In genomic region chr21:35838350-35838749, GRCh38 we compare ENCODE assay signal across 17 cellular contexts.
DNase-seq lines count a peak whose midpoint lies in the region; ATAC-seq and TF ChIP-seq lines count a peak whose summit lies in the region.
"Had no signal": no experiment of that assay in that cellular context is flagged by ENCODE, and none has a peak within 500 bp of the region (broad histone marks: within the 10 kb centered on the region; RNA-seq: fewer than 3 reads in every experiment).

No MANE protein-coding gene starts in this region.

- H2BK120ac ChIP-seq in IMR-90 (ENCODE audit: low read depth, low read length) = 0 out of 2 replicates have a peak overlapping the region, but pooled peaks have one; percentile 44

- H4K8ac ChIP-seq in IMR-90 (ENCODE audit: low read depth in 2 of 2, low read length in 2 of 2) = no peak overlapping the region

- peak overlapping the region; percentile 7; the same call in 1 of the 2 replicates for H3K4ac ChIP-seq in IMR-90 (ENCODE audit: low read depth, low read length)

- H3K27me3 Mint-ChIP-seq in endodermal cell (ENCODE audit: insufficient read depth) (peaks cover 13% of the 10 kb centered on the region), immature natural killer cell (ENCODE audit: low read depth in 3 of 3) (peaks cover 0 to 5% (median 3%) of the 10 kb centered on the region in 3 donors)

- peak; percentile 82 for DNase-seq in DND-41
- DNase-seq in IMR-90 = no peak
- peak; percentile 23 for DNase-seq in endodermal cell
- no peak for DNase-seq in sciatic nerve (ENCODE audit: low spot score)
- DNase-seq in immature natural killer cell = no peak
- DNase-seq in NCI-H82 treated with DMSO at 0.1 percent for 48 hours (lab: John Stamatoyannopoulos, UW; ENCODE audit: unreplicated experiment) = no peak
- DNase-seq: ACHN, BE2C, C1 segment of cervical spinal cord, COR-L47, DMS 273 treated with DMSO at 0.1 percent for 48 hours, DMS53, H9 had no signal

- no peak overlapping the region for H2AK9ac ChIP-seq in IMR-90 (replicated peaks; ENCODE audit: low read depth, low read length, poor library complexity)

- dilution Hi-C loops in IMR-90 (cut with HindIII; ENCODE audit: low sequenced_read_pairs, unreplicated experiment) = no loop called here

- H3K27ac ChIP-seq in DND-41 (ENCODE audit: low read length) = peak overlapping the region; percentile 64
- no peak overlapping the region for H3K27ac ChIP-seq in IMR-90 (ENCODE audit: insufficient read depth, low read length)
- no peak overlapping the region for H3K27ac ChIP-seq in endodermal cell (ENCODE audit: low read depth, low read length)

- TF ChIP-seq RAD21 in IMR-90 (IDR thresholded peaks at IDR 0.05; ENCODE audit: low read length) = no peak

- H3K4me3 ChIP-seq in DND-41 (ENCODE audit: low read depth in 1 of 2, low read length in 2 of 2) (no peak overlapping the region), IMR-90 (ENCODE audit: insufficient read depth, low read depth, low read length) (no peak overlapping the region), endodermal cell (ENCODE audit: low read length) (no peak overlapping the region)

- BruUV-seq in IMR-90 (replicated peaks; lab: Mats Ljungman, UMichigan) = no TSS peak

- no peaks in the 10 kb centered on the region for H3K36me3 ChIP-seq in DND-41 (ENCODE audit: insufficient read depth, low read length)
- no peaks in the 10 kb centered on the region for H3K36me3 ChIP-seq in IMR-90 (ENCODE audit: control insufficient read depth, insufficient read depth, low read length)
- H3K36me3 ChIP-seq in endodermal cell (ENCODE audit: control insufficient read depth, insufficient read depth, low read length) = no peaks in the 10 kb centered on the region
- H3K36me3 ChIP-seq: BE2C had no signal

- TF ChIP-seq POLR2A in IMR-90 (IDR thresholded peaks at IDR 0.05; ENCODE audit: low read depth, low read length) = no peak

- peak; percentile 89 for ATAC-seq in DND-41 (ENCODE audit: insufficient read depth, low read depth)
- no peak for ATAC-seq in IMR-90 (ENCODE audit: low read depth)
- ATAC-seq in sciatic nerve = peak; percentile 6
- no peak for ATAC-seq in GM18502 (IDR thresholded peaks at IDR 0.05; ENCODE audit: poor library complexity, unreplicated experiment)
- ATAC-seq: HepG2 had no signal

- H3K4me3 Mint-ChIP-seq in endodermal cell = no peak overlapping the region
- H3K4me3 Mint-ChIP-seq in immature natural killer cell = no peak overlapping the region
- H3K4me3 Mint-ChIP-seq: CD4-positive, CD25-positive, alpha-beta regulatory T cell; CD8-positive, alpha-beta memory T cell; H9 had no signal

- peak overlapping the region; percentile 47; the same call in 1 of the 2 replicates for H3K23ac ChIP-seq in IMR-90 (ENCODE audit: low read depth, low read length)

- intact Hi-C loops in IMR-90 (cut with micrococcal nuclease) (no loop called here), sciatic nerve (cut with DNase I) (no loop called here)

- H4K5ac ChIP-seq in IMR-90 (ENCODE audit: low read depth, low read length) = no peak overlapping the region

- H3K9ac ChIP-seq in DND-41 (ENCODE audit: low read depth, low read length) (peak overlapping the region; percentile 11; the same call in 1 of the 2 replicates), IMR-90 (ENCODE audit: low read depth, low read length) (no peak overlapping the region), endodermal cell (ENCODE audit: extremely low read depth, low read length, poor library complexity, severe bottlenecking) (no peak overlapping the region)

- H3K27ac Mint-ChIP-seq in endodermal cell = no peak overlapping the region
- H3K27ac Mint-ChIP-seq in immature natural killer cell = no peak overlapping the region
- H3K27ac Mint-ChIP-seq: H9 had no signal

- H3K18ac ChIP-seq in IMR-90 (ENCODE audit: low read depth, low read length) = no peak overlapping the region

- peak overlapping the region; percentile 33; the same call in 1 of the 3 replicates for H2BK15ac ChIP-seq in IMR-90 (ENCODE audit: low read depth, low read length)

- H2BK5ac ChIP-seq in IMR-90 (ENCODE audit: low read depth, low read length, poor library complexity, severe bottlenecking) = no peak overlapping the region

- H3K79me2 ChIP-seq in DND-41 (ENCODE audit: insufficient read depth, low read length) = no peaks in the 10 kb centered on the region

- peaks cover 12% of the 10 kb centered on the region for H3K4me1 Mint-ChIP-seq in endodermal cell
- H3K4me1 Mint-ChIP-seq in immature natural killer cell = no peaks in the 10 kb centered on the region
- H3K4me1 Mint-ChIP-seq: CD8-positive, alpha-beta memory T cell had no signal

- H3K4me2 ChIP-seq in DND-41 (ENCODE audit: insufficient read depth, low read length) (0 out of 2 replicates have a peak overlapping the region, but pooled peaks have one; percentile 4), IMR-90 (ENCODE audit: low read depth, low read length) (no peak overlapping the region)

- no peaks in the 10 kb centered on the region for H3K9me3 ChIP-seq in DND-41 (ENCODE audit: insufficient read depth, low read length, severe bottlenecking)
- H3K9me3 ChIP-seq in IMR-90 (ENCODE audit: control insufficient read depth, insufficient read depth, low read length) = no peaks in the 10 kb centered on the region
- no peaks in the 10 kb centered on the region for H3K9me3 ChIP-seq in endodermal cell (ENCODE audit: control insufficient read depth, low read length)
- H3K9me3 ChIP-seq: BE2C had no signal

- H3K36me3 Mint-ChIP-seq in endodermal cell (ENCODE audit: low read depth) = no peaks in the 10 kb centered on the region
- no peaks in the 10 kb centered on the region for H3K36me3 Mint-ChIP-seq in immature natural killer cell
- H3K36me3 Mint-ChIP-seq: CD4-positive, CD25-positive, alpha-beta regulatory T cell; CD8-positive, alpha-beta memory T cell had no signal

- peak overlapping the region; percentile 9; the same call in 1 of the 2 replicates for H2BK20ac ChIP-seq in IMR-90 (ENCODE audit: low read depth, low read length)

- H3K79me1 ChIP-seq in IMR-90 (ENCODE audit: low read depth in 1 of 2, low read length in 2 of 2) = no peaks in the 10 kb centered on the region

- POLR2A ChIA-PET in IMR-90 (lab: Charles Lee; ENCODE audit: unreplicated experiment) = no interaction called here

- no CpG with 5 or more reads among the region's 1 CpG for WGBS in IMR-90 (ENCODE audit: extremely low coverage in 2 of 2, insufficient read length in 1 of 2), 2 experiments
- 87 to 100% methylated on average over 1 of the region's 1 CpG for WGBS in endodermal cell (ENCODE audit: insufficient coverage in 1 of 2, insufficient read length in 1 of 2), 2 experiments

- H3K4me1 ChIP-seq in DND-41 (ENCODE audit: insufficient read depth, low read length) (peaks cover 62% of the 10 kb centered on the region), IMR-90 (ENCODE audit: control insufficient read depth, insufficient read depth, low read length) (0 out of 2 replicates have a peak, but pooled peaks cover 2% of the 10 kb centered on the region), endodermal cell (ENCODE audit: control insufficient read depth, insufficient read depth, low read length) (peaks cover 2% of the 10 kb centered on the region)
- H3K4me1 ChIP-seq: BE2C had no signal

- no peak overlapping the region for H3K56ac ChIP-seq in IMR-90 (ENCODE audit: extremely low read depth, insufficient read depth, low read length)

- TF ChIP-seq CTCF in DND-41 (IDR thresholded peaks at IDR 0.05; ENCODE audit: borderline replicate concordance, extremely low read depth, low read length, poor library complexity, severe bottlenecking) = no peak
- no peak for TF ChIP-seq CTCF in IMR-90 (conservative IDR thresholded peaks at IDR 0.05; ENCODE audit: low read depth, low read length)
- no peak for TF ChIP-seq CTCF in endodermal cell (conservative IDR thresholded peaks at IDR 0.05)

- CTCF ChIA-PET in IMR-90 (lab: Yijun Ruan, JAX) = no interaction called here

- in situ Hi-C loops in IMR-90 (cut with MboI; ENCODE audit: low sequenced_read_pairs) = no loop called here

- H2AFZ ChIP-seq in DND-41 (ENCODE audit: low read depth, low read length) (no peak overlapping the region), IMR-90 (replicated peaks; ENCODE audit: low read length, poor library complexity) (no peak overlapping the region)

- H2AK5ac ChIP-seq in IMR-90 (ENCODE audit: low read depth, low read length) = peak overlapping the region; percentile 65; the same call in 1 of the 2 replicates

- no peaks in the 10 kb centered on the region for H4K20me1 ChIP-seq in DND-41 (ENCODE audit: insufficient read depth, low read length)
- no peaks in the 10 kb centered on the region for H4K20me1 ChIP-seq in IMR-90 (ENCODE audit: insufficient read depth, low read length)

- peaks cover 5% of the 10 kb centered on the region; the same call in 1 of the 2 replicates for H3K9me1 ChIP-seq in IMR-90 (ENCODE audit: insufficient read depth, low read length)

- H4K91ac ChIP-seq in IMR-90 (ENCODE audit: insufficient read depth, low read depth, low read length) = 0 out of 2 replicates have a peak overlapping the region, but pooled peaks have one; percentile 63

- no peaks in the 10 kb centered on the region for H3K27me3 ChIP-seq in DND-41 (ENCODE audit: insufficient read depth, low read length, poor library complexity)
- no peaks in the 10 kb centered on the region for H3K27me3 ChIP-seq in IMR-90 (ENCODE audit: control insufficient read depth, insufficient read depth, low read length)
- H3K27me3 ChIP-seq in endodermal cell (ENCODE audit: control insufficient read depth, insufficient read depth, low read length, poor library complexity, severe bottlenecking) = no peaks in the 10 kb centered on the region
- H3K27me3 ChIP-seq: BE2C had no signal

- 0 out of 2 replicates have a peak overlapping the region, but pooled peaks have one; percentile 57 for H3K14ac ChIP-seq in IMR-90 (replicated peaks; ENCODE audit: low read depth, low read length)

- H3K9me3 Mint-ChIP-seq in endodermal cell (peaks cover 2% of the 10 kb centered on the region), immature natural killer cell (no peaks in the 10 kb centered on the region)
- H3K9me3 Mint-ChIP-seq: CD4-positive, CD25-positive, alpha-beta regulatory T cell; CD8-positive, alpha-beta memory T cell; H9 had no signal

TF ChIP-seq in IMR-90, 13 proteins besides CTCF, POLR2A, EP300 and RAD21 (continues in another document):
- TF ChIP-seq FOS (IDR thresholded peaks at IDR 0.05; ENCODE audit: low read depth, low read length) (no peak), BHLHE40 (IDR thresholded peaks at IDR 0.05; ENCODE audit: low read depth, low read length) (no peak), CHD1 (IDR thresholded peaks at IDR 0.05; ENCODE audit: low read depth, low read length) (no peak), CEBPB (IDR thresholded peaks at IDR 0.05; ENCODE audit: low read depth, low read length) (no peak), RCOR1 (IDR thresholded peaks at IDR 0.05; ENCODE audit: insufficient replicate concordance, low read length) (no peak), RFX5 (IDR thresholded peaks at IDR 0.05; ENCODE audit: low read depth, low read length) (no peak), MXI1 (IDR thresholded peaks at IDR 0.05; ENCODE audit: borderline replicate concordance, low read depth, low read length) (no peak), MAFK (IDR thresholded peaks at IDR 0.05; ENCODE audit: low read depth, low read length) (no peak), MAZ (IDR thresholded peaks at IDR 0.05; ENCODE audit: borderline replicate concordance, low read depth, low read length) (no peak)

Comparison
In these comparisons a context has a peak if more than half of its experiments do, and no peak if none do; other contexts are left out.
1. ATAC-seq: peak in DND-41 (single experiment) and sciatic nerve (single experiment); none in IMR-90 (single experiment) and GM18502 (single experiment).
2. DNase-seq: peak in DND-41 (single experiment) and endodermal cell (single experiment); none in IMR-90 (single experiment), sciatic nerve (single experiment), immature natural killer cell (0 of 3) and NCI-H82 treated with DMSO at 0.1 percent for 48 hours (single experiment).